ENCODE assay signal across 16 cellular contexts in genomic region chr17:65015855-65016254, GRCh38.
"Had no signal": no experiment of that assay in that cellular context is flagged by ENCODE, and none has a peak within 500 bp of the region (broad histone marks: within the 10 kb centered on the region; RNA-seq: fewer than 3 reads in every experiment).

No MANE protein-coding gene starts in this region.

- H3K9me3 Mint-ChIP-seq: activated CD8-positive, alpha-beta T cell treated with anti-CD3 and anti-CD28 coated beads for 36 hours; mesothelial cell of epicardium; neural progenitor cell had no signal

- H3K27ac ChIP-seq: ascending aorta, lower lobe of right lung, neural progenitor cell, pancreas, tibial artery, WERI-Rb-1 had no signal

- H3K27me3 ChIP-seq: ascending aorta, esophagus muscularis mucosa, neural progenitor cell, pancreas, tibial artery had no signal

- ATAC-seq: activated CD8-positive, alpha-beta T cell treated with anti-CD3 and anti-CD28 coated beads for 36 hours; lower lobe of right lung had no signal

- H3K4me3 ChIP-seq: ascending aorta, esophagus muscularis mucosa, lower lobe of right lung, neural progenitor cell, pancreas, tibial artery had no signal

- DNase-seq: activated CD4-positive, alpha-beta T cell treated with anti-CD3 and anti-CD28 coated beads for 48 hours; activated CD8-positive, alpha-beta T cell treated with anti-CD3 and anti-CD28 coated beads for 36 hours; activated gamma-delta T cell; activated T-cell treated with anti-CD3 and anti-CD28 coated beads, Interleukin-2, amount 50 U/mL, for 48 hours; glutamatergic neuron; lower lobe of right lung; pancreas; stimulated activated CD4-positive, alpha-beta T cell treated with anti-CD3 and anti-CD28 coated beads, Interleukin-12 subunit alpha, Interleukin-12 subunit beta, amount 100 ng/mL, for 4 hours; stimulated activated CD4-positive, alpha-beta T cell treated with anti-CD3 and anti-CD28 coated beads, Interleukin-2, amount 100 ng/mL, for 24 hours; T-helper 1 cell; tibial artery; WERI-Rb-1 had no signal

- H3K27me3 Mint-ChIP-seq: activated CD8-positive, alpha-beta T cell treated with anti-CD3 and anti-CD28 coated beads for 36 hours had no signal

- H3K4me1 ChIP-seq: pancreas had no signal

- H3K36me3 ChIP-seq: neural progenitor cell had no signal

- H3K27ac Mint-ChIP-seq: activated CD8-positive, alpha-beta T cell treated with anti-CD3 and anti-CD28 coated beads for 36 hours; mesothelial cell of epicardium; neural progenitor cell had no signal

- H3K9me3 ChIP-seq: ascending aorta, esophagus muscularis mucosa, lower lobe of right lung, pancreas, tibial artery had no signal

- H3K4me3 Mint-ChIP-seq: activated CD8-positive, alpha-beta T cell treated with anti-CD3 and anti-CD28 coated beads for 36 hours; mesothelial cell of epicardium; neural progenitor cell had no signal
